In genomic region chr12:128089961-128090360, GRCh38 we compare ENCODE assay signal across 1 cellular context.
TF ChIP-seq lines count a peak whose summit lies in the region.

No MANE protein-coding gene starts in this region.

TF ChIP-seq in H1, 55 proteins besides CTCF, POLR2A, EP300 and RAD21:
- TF ChIP-seq ZNF274 (IDR thresholded peaks at IDR 0.05; ENCODE audit: borderline replicate concordance, extremely low read depth, low read length) (no peak), RFX5 (IDR thresholded peaks at IDR 0.05; ENCODE audit: borderline replicate concordance, low read depth, low read length) (no peak), POU5F1 (IDR thresholded peaks at IDR 0.05; ENCODE audit: low read depth, low read length) (no peak), CBX5 (IDR thresholded peaks at IDR 0.05; ENCODE audit: low read depth, low read length) (no peak), CHD2 (IDR thresholded peaks at IDR 0.05; ENCODE audit: low read length) (no peak), YY1 (IDR thresholded peaks at IDR 0.05; ENCODE audit: low read depth, low read length) (no peak), BCL11A (IDR thresholded peaks at IDR 0.05; ENCODE audit: low read depth in 2 of 2, low read length in 2 of 2) (no peak), EGR1 (IDR thresholded peaks at IDR 0.05; ENCODE audit: borderline replicate concordance, low read depth, low read length) (no peak), TEAD4 (IDR thresholded peaks at IDR 0.05; ENCODE audit: low read depth, low read length) (no peak), HDAC2 (IDR thresholded peaks at IDR 0.05; ENCODE audit: borderline replicate concordance in 1 of 2, low read depth in 2 of 2, low read length in 2 of 2) (no peak), TAF1 (IDR thresholded peaks at IDR 0.05; ENCODE audit: low read depth, low read length) (no peak), RXRA (IDR thresholded peaks at IDR 0.05; ENCODE audit: insufficient read depth, low read depth, low read length) (no peak), GTF2F1 (IDR thresholded peaks at IDR 0.05; ENCODE audit: borderline replicate concordance, low read depth, low read length) (no peak), SRF (IDR thresholded peaks at IDR 0.05; ENCODE audit: low read depth, low read length) (no peak), FOSL1 (IDR thresholded peaks at IDR 0.05; ENCODE audit: insufficient read depth, low read depth, low read length) (no peak), BRCA1 (IDR thresholded peaks at IDR 0.05; ENCODE audit: low read depth, low read length) (no peak), KDM5A (IDR thresholded peaks at IDR 0.05; ENCODE audit: low read length) (no peak), ASH2L (IDR thresholded peaks at IDR 0.05; ENCODE audit: low read length) (no peak), GABPA (IDR thresholded peaks at IDR 0.05; ENCODE audit: borderline replicate concordance, insufficient read depth, low read length) (no peak)
